Comparison of ENCODE assay signal across 17 cellular contexts in the genomic region with DNA sequence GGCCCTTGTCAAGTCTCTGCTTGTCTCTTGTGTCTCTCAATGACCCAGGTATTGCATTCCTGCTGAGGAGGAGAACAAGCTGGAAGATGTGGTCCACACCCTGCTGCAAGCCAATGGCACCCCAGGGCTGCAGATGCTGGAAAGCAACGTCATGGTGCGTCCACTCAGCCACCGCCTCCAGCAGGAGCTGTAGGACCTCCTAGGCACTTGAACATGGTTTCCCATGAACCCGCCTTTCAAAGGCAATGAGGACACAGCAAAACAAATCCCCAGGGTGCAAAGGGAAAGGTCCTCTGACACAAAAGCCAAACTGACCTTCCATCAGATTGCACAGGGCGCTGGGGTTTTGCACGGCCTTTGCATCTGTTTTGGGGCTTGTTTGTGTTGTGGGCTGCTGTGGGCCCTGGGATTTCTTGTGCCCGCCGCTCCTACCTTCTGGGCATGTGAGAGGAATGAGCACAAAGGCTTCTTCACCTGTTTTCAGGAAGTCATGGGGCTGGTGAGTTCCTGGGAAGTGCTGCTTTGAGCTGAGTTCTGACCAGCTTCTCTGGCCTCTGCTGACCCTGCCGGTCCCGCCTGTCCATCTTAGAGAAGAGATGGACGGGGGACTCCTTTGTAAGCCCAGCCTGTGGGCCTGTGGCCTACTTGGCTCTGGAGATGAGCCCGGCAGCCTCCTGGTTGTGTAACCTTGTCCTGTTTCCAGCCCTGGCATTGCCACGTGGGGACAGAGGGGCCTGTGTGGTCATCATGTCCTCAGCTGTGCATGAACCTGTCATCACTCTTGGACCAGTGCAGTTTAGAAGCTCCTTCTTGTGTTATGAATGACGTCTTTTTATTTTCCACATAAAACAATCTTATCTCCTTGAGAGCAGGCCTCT.
DNase-seq lines count a peak whose midpoint lies in the region; ATAC-seq and TF ChIP-seq lines count a peak whose summit lies in the region.
"Had no signal": no experiment of that assay in that cellular context is flagged by ENCODE, and none has a peak within 500 bp of the region (broad histone marks: within the 10 kb centered on the region; RNA-seq: fewer than 3 reads in every experiment).

No MANE protein-coding gene starts in this region.

- no peak overlapping the region for H3K4me3 Mint-ChIP-seq in activated T-helper 1 cell treated with anti-CD3 and anti-CD28 coated beads, Interleukin-12 subunit alpha, Interleukin-12 subunit beta, Interleukin-2, Interleukin-4 antibody, amounts not matched to agents 30 ng/mL and 10 ng/mL and 1 ng/mL, durations not matched to agents 14 hours and 24 hours and 36 hours
- H3K4me3 Mint-ChIP-seq: T-cell had no signal

- BruUV-seq in A673 (replicated peaks; lab: Mats Ljungman, UMichigan) = no TSS peak

- no peaks in the 10 kb centered on the region for H3K27me3 Mint-ChIP-seq in activated T-helper 1 cell treated with anti-CD3 and anti-CD28 coated beads, Interleukin-12 subunit alpha, Interleukin-12 subunit beta, Interleukin-2, Interleukin-4 antibody, amounts not matched to agents 30 ng/mL and 10 ng/mL and 1 ng/mL, durations not matched to agents 14 hours and 24 hours and 36 hours (ENCODE audit: insufficient read depth)
- H3K27me3 Mint-ChIP-seq: T-cell had no signal

- no peaks in the 10 kb centered on the region for H3K9me3 ChIP-seq in A673 (ENCODE audit: low read depth, low read length, poor library complexity, severe bottlenecking)
- no peaks in the 10 kb centered on the region for H3K9me3 ChIP-seq in mucosa of descending colon
- H3K9me3 ChIP-seq: HAP-1, pancreas had no signal

- H3K27ac ChIP-seq in A673 (ENCODE audit: low read depth, low read length, poor library complexity, severe bottlenecking) = peak overlapping the region; percentile 4
- H3K27ac ChIP-seq in RWPE1 = peak overlapping the region; percentile 48
- H3K27ac ChIP-seq: pancreas had no signal

- intact Hi-C loops in A673 (cut with micrococcal nuclease; ENCODE audit: unreplicated experiment) (no loop called here), mucosa of descending colon (cut with DNase I, micrococcal nuclease) (no loop called here)
- intact Hi-C loops in activated T-helper 1 cell treated with anti-CD3 and anti-CD28 coated beads, Interleukin-12 subunit alpha, Interleukin-12 subunit beta, Interleukin-2, Interleukin-4 antibody, amounts not matched to agents 30 ng/mL and 10 ng/mL and 1 ng/mL, durations not matched to agents 14 hours and 24 hours and 36 hours (cut with micrococcal nuclease) = no loop called here

- H3K4me1 ChIP-seq in A673 (ENCODE audit: insufficient read depth, low read length, poor library complexity, severe bottlenecking) = peaks cover 16% of the 10 kb centered on the region
- H3K4me1 ChIP-seq in mucosa of descending colon (ENCODE audit: low read depth) = no peaks in the 10 kb centered on the region
- H3K4me1 ChIP-seq: HAP-1, pancreas had no signal

- peaks cover 55% of the 10 kb centered on the region for H3K36me3 Mint-ChIP-seq in activated T-helper 1 cell treated with anti-CD3 and anti-CD28 coated beads, Interleukin-12 subunit alpha, Interleukin-12 subunit beta, Interleukin-2, Interleukin-4 antibody, amounts not matched to agents 30 ng/mL and 10 ng/mL and 1 ng/mL, durations not matched to agents 14 hours and 24 hours and 36 hours (ENCODE audit: low read depth)

- no peaks in the 10 kb centered on the region for H3K27me3 ChIP-seq in A673 (replicated peaks; ENCODE audit: insufficient read depth, low read depth, low read length, poor library complexity)
- H3K27me3 ChIP-seq: pancreas had no signal

- POLR2A ChIA-PET in A673 (lab: Charles Lee; ENCODE audit: low non-redundant PET) (no interaction called here), RWPE1 (lab: Yijun Ruan, JAX; ENCODE audit: low non-redundant PET) (no interaction called here)

- ATAC-seq in mucosa of descending colon = no peak
- ATAC-seq in HG03442 (IDR thresholded peaks at IDR 0.05; ENCODE audit: unreplicated experiment) = no peak
- ATAC-seq: T-cell had no signal

- peaks cover 5% of the 10 kb centered on the region for H3K4me1 Mint-ChIP-seq in activated T-helper 1 cell treated with anti-CD3 and anti-CD28 coated beads, Interleukin-12 subunit alpha, Interleukin-12 subunit beta, Interleukin-2, Interleukin-4 antibody, amounts not matched to agents 30 ng/mL and 10 ng/mL and 1 ng/mL, durations not matched to agents 14 hours and 24 hours and 36 hours (ENCODE audit: low read depth)

- CTCF ChIA-PET in A673 (lab: Charles Lee) = no interaction called here
- CTCF ChIA-PET in RWPE1 (lab: Yijun Ruan, JAX) = interaction anchor here (0.7 kb wide), 1 partner anchor 24 kb away, joined by 3 read pairs; no protein-coding TSS in a partner anchor

- DNase-seq in A673 (ENCODE audit: low spot score) (no peak), RWPE1 (ENCODE audit: low spot score) (no peak), fibroblast of gingiva (ENCODE audit: low read depth) (peak; percentile 36), mucosa of descending colon (peak in 2 of 3 donors; percentile 4 to 30), NCI-H2107 treated with DMSO at 0.1 percent for 48 hours (lab: John Stamatoyannopoulos, UW; ENCODE audit: unreplicated experiment) (no peak), HuH-7 (ENCODE audit: low spot score) (no peak)
- DNase-seq in activated T-helper 1 cell treated with anti-CD3 and anti-CD28 coated beads, Interleukin-12 subunit alpha, Interleukin-12 subunit beta, Interleukin-2, Interleukin-4 antibody, amounts not matched to agents 30 ng/mL and 10 ng/mL and 1 ng/mL, durations not matched to agents 14 hours and 24 hours and 36 hours (ENCODE audit: low spot score) = no peak
- DNase-seq: activated CD4-positive, CD25-positive, alpha-beta regulatory T cell; activated CD8-positive, alpha-beta memory T cell treated with anti-CD3 and anti-CD28 coated beads, Interleukin-2, amount 50 U/mL, for 4 hours; central memory CD4-positive, alpha-beta T cell; GF-D8; IMR-90; islet precursor cell; pancreas; T-cell had no signal

- no peak overlapping the region for H3K27ac Mint-ChIP-seq in activated T-helper 1 cell treated with anti-CD3 and anti-CD28 coated beads, Interleukin-12 subunit alpha, Interleukin-12 subunit beta, Interleukin-2, Interleukin-4 antibody, amounts not matched to agents 30 ng/mL and 10 ng/mL and 1 ng/mL, durations not matched to agents 14 hours and 24 hours and 36 hours

- TF ChIP-seq CTCF in A673 (conservative IDR thresholded peaks at IDR 0.05; ENCODE audit: low read depth, low read length) (no peak), RWPE1 (conservative IDR thresholded peaks at IDR 0.05; ENCODE audit: low read depth) (no peak), mucosa of descending colon (IDR thresholded peaks at IDR 0.05) (no peak)

- peaks cover 45% of the 10 kb centered on the region for H3K36me3 ChIP-seq in A673 (ENCODE audit: insufficient read depth, low read length, poor library complexity, severe bottlenecking)
- peaks cover 5% of the 10 kb centered on the region for H3K36me3 ChIP-seq in mucosa of descending colon (ENCODE audit: low read depth)
- H3K36me3 ChIP-seq: HAP-1 had no signal

- H3K4me3 ChIP-seq in A673 (ENCODE audit: low read depth, low read length, poor library complexity, severe bottlenecking) (no peak overlapping the region), mucosa of descending colon (no peak overlapping the region)
- H3K4me3 ChIP-seq: HAP-1, pancreas had no signal

- no peaks in the 10 kb centered on the region for H3K9me3 Mint-ChIP-seq in activated T-helper 1 cell treated with anti-CD3 and anti-CD28 coated beads, Interleukin-12 subunit alpha, Interleukin-12 subunit beta, Interleukin-2, Interleukin-4 antibody, amounts not matched to agents 30 ng/mL and 10 ng/mL and 1 ng/mL, durations not matched to agents 14 hours and 24 hours and 36 hours
- H3K9me3 Mint-ChIP-seq: T-cell had no signal

Comparison
In these comparisons a context has a peak if more than half of its experiments do, and no peak if none do; other contexts are left out.
1. DNase-seq: peak in fibroblast of gingiva (single experiment) and mucosa of descending colon (2 of 3); none in A673 (single experiment), RWPE1 (single experiment), NCI-H2107 treated with DMSO at 0.1 percent for 48 hours (single experiment), HuH-7 (single experiment) and activated T-helper 1 cell treated with anti-CD3 and anti-CD28 coated beads, Interleukin-12 subunit alpha, Interleukin-12 subunit beta, Interleukin-2, Interleukin-4 antibody, amounts not matched to agents 30 ng/mL and 10 ng/mL and 1 ng/mL, durations not matched to agents 14 hours and 24 hours and 36 hours (single experiment).